Comparison of ENCODE assay signal across 8 cellular contexts in the genomic region with DNA sequence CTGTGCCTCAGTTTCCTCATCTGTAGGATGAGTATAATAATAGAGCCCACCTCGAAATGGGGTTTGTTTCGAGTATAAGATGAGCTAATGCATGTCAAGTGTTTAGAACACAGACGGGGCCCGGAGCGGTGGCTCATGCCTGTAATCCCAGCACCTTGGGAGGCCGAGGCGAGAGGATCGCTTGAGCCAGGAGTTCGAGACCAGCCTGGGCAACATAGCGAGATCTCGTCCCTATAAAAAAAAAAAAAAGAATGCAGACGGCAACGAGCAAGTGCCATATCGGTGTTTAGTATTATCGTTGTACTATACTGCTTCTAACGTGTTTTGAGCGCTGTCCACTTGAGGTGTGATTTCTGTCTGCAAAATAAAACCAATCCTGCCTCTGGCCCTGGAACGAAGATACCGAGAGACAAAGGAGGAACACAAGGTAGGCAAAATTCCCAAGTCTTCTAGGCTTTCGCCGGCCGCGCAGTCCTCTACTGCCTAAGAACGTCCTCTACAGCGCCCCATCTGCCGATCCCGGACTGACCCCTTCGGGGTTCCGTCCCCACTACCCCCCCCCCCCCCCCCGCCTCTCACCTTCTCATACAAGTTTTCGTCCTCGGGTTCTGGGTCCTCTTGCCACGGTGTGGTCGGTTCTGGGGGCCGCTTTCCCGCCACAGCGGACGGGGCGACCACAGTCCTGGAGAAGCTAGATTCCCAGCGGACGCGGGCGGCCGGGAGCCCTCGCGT. TPM values are rescaled to one million over a fixed set of nuclear protein-coding genes. Genes with fewer than 3 reads are reported as not detected.
DNase-seq lines count a peak whose midpoint lies in the region; ATAC-seq and TF ChIP-seq lines count a peak whose summit lies in the region.

No MANE protein-coding gene starts in this region.

- no peak for TF ChIP-seq POLR2A in transverse colon (IDR thresholded peaks at IDR 0.05)

- peak; percentile 35 for DNase-seq in CD1c-positive myeloid dendritic cell (ENCODE audit: extremely low spot score)
- DNase-seq in T-helper 1 cell = peak in 3 of 5 donors; percentile 9 to 31 (median 27)
- DNase-seq in epithelial cell of esophagus (ENCODE audit: low read depth) = peak; percentile 41
- peak; percentile 51 for DNase-seq in midbrain (lab: John Stamatoyannopoulos, UW)
- peak; percentile 33 for DNase-seq in transverse colon
- no peak for DNase-seq in cerebellar nuclear complex (lab: John Stamatoyannopoulos, UW)

- intact Hi-C loops in transverse colon (cut with DNase I; ENCODE audit: low total_unique reads) = no loop called here

- TF ChIP-seq EP300 in transverse colon (IDR thresholded peaks at IDR 0.05; ENCODE audit: low read depth) = no peak

- peak; percentile 5 for ATAC-seq in GM18870 (IDR thresholded peaks at IDR 0.05; ENCODE audit: unreplicated experiment)
- peak; percentile 16 for ATAC-seq in HG03460 (IDR thresholded peaks at IDR 0.05; ENCODE audit: unreplicated experiment)

- peak overlapping the region; percentile 94 to 98 (median 98) for H3K27ac ChIP-seq in transverse colon

- H3K36me3 ChIP-seq in transverse colon = no peaks in the 10 kb centered on the region

- 56% methylated on average over 34 of the region's 46 CpGs; no CpG with 5 or more reads in 1 of the 2 donors for WGBS in transverse colon (ENCODE audit: low coverage in 1 of 2), 2 donors

- H3K9me3 ChIP-seq in transverse colon = no peaks in the 10 kb centered on the region

- H3K4me3 ChIP-seq in epithelial cell of esophagus (ENCODE audit: low read length) = peak overlapping the region; percentile 76
- peak overlapping the region; percentile 20 to 83 (median 66) for H3K4me3 ChIP-seq in transverse colon

- peaks cover 0 to 28% (median 15%) of the 10 kb centered on the region in 4 donors for H3K4me1 ChIP-seq in transverse colon

- no peaks in the 10 kb centered on the region for H3K27me3 ChIP-seq in transverse colon

- in situ Hi-C loops in transverse colon (cut with MboI; ENCODE audit: low pct_ligation_motif_present in 1 of 4, low pct_unique_long_range_greater_than_20kb in 1 of 4, low sequenced_read_pairs in 3 of 4) = no loop called here

- TF ChIP-seq CTCF in epithelial cell of esophagus (IDR thresholded peaks at IDR 0.05; ENCODE audit: insufficient read depth, low read depth, low read length, missing control alignments) (no peak), transverse colon (IDR thresholded peaks at IDR 0.05) (no peak)

RNA-seq across cellular contexts. Expression of a gene that starts 0.4 kb away (rescaled TPM):
- total RNA-seq in transverse colon = 10 to 100 TPM; 64.3 to 91.1 (median 71.4) TPM

RNA-seq across cellular contexts. Expression of a gene that starts 1.0 kb away (rescaled TPM):
- total RNA-seq in transverse colon = 10 to 100 TPM; 28.6 to 70.8 (median 31.5) TPM

RNA-seq across cellular contexts. Expression of a gene that starts 49.6 kb away (rescaled TPM):
- total RNA-seq in transverse colon = 100 to 1,000 TPM; 145 to 182 (median 163) TPM

Comparison
In these comparisons a context has a peak if more than half of its experiments do, and no peak if none do; other contexts are left out.
1. DNase-seq: peak in CD1c-positive myeloid dendritic cell (single experiment), T-helper 1 cell (3 of 5), epithelial cell of esophagus (single experiment), midbrain (single experiment) and transverse colon (single experiment); none in cerebellar nuclear complex (0 of 2).